1 cellular context compared by ENCODE assay signal in the genomic region with DNA sequence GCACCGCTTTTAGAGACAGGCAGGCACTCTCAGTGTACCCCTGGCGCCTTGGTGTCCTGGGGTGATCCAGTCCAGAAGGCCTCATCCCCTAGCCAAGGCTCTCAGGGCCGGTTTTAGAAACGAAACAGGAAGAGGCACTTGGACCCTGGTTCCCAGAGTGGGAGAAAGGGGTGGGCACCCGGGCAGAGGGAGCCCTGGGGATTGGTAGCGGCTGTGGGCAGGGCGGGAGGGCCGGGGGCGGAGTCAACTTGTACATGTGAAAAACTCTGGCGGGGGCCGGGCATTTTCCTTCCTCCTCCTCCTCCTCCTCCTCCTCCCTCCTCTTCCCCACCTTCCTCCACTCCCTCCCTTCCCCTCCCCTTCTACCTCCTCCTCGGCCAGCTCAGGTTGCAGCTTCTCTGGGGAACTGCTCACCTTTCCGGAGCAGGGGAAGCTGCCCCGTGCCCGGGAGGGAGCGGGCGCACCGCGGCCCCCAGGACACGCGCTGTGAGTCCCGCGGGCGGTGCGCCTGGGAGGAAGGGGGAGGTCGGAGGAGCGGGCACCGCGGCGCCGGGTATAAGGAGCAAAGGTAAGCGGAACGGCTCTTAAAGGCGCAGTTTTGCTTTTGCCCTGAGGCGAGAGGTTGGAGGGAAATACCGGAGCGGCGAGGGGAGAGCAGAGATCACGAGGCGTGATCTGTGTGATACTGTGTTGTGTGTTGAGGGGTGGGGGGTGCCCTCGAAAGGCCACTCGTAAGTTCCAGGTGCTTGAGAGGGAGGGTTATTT.
A peak's percentile ranks its signal among the peaks of the same experiment; 100 is the strongest.
TF ChIP-seq lines count a peak whose summit lies in the region.

A gene (plus strand): TSS at position 359 of the 765 bp plus-strand sequence. CDS start 18,499 bp downstream, outside the sequence.

TF ChIP-seq in HepG2, 621 proteins besides CTCF, POLR2A, EP300 and RAD21 (continued from another document and continues in another):
- TF ChIP-seq, protein P1, sequence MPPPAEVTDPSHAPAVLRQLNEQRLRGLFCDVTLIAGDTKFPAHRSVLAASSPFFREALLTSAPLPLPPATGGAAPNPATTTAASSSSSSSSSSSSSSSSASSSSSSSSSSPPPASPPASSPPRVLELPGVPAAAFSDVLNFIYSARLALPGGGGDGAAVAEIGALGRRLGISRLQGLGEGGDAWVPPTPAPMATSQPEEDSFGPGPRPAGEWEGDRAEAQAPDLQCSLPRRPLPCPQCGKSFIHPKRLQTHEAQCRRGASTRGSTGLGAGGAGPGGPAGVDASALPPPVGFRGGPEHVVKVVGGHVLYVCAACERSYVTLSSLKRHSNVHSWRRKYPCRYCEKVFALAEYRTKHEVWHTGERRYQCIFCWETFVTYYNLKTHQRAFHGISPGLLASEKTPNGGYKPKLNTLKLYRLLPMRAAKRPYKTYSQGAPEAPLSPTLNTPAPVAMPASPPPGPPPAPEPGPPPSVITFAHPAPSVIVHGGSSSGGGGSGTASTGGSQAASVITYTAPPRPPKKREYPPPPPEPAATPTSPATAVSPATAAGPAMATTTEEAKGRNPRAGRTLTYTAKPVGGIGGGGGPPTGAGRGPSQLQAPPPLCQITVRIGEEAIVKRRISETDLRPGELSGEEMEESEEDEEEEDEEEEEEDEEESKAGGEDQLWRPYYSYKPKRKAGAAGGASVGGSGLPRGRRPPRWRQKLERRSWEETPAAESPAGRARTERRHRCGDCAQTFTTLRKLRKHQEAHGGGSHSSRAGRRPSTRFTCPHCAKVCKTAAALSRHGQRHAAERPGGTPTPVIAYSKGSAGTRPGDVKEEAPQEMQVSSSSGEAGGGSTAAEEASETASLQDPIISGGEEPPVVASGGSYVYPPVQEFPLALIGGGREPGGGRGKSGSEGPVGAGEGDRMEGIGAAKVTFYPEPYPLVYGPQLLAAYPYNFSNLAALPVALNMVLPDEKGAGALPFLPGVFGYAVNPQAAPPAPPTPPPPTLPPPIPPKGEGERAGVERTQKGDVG (CRISPR knock-in tag; IDR thresholded peaks at IDR 0.05; ENCODE audit: borderline replicate concordance) = 0 out of 2 replicates have a peak, but pooled peaks have one; percentile 1
- TF ChIP-seq ZNF703 (CRISPR knock-in tag; IDR thresholded peaks at IDR 0.05; ENCODE audit: borderline replicate concordance) (no peak), ZNF878 (CRISPR knock-in tag; IDR thresholded peaks at IDR 0.05) (peak; percentile 57; the same call in 1 of the 2 replicates), RNF2 (conservative IDR thresholded peaks at IDR 0.05; ENCODE audit: low read depth) (0 out of 2 replicates have a peak, but pooled peaks have one; percentile 20), ZNF564 (CRISPR knock-in tag; IDR thresholded peaks at IDR 0.05) (no peak), HOXD1 (CRISPR knock-in tag; IDR thresholded peaks at IDR 0.05) (0 out of 2 replicates have a peak, but pooled peaks have one; percentile 52), ZMAT3 (CRISPR knock-in tag; conservative IDR thresholded peaks at IDR 0.05) (no peak), ZNF33B (CRISPR knock-in tag; IDR thresholded peaks at IDR 0.05) (peak; percentile 37; the same call in 1 of the 2 replicates), RELA (CRISPR knock-in tag; IDR thresholded peaks at IDR 0.05) (no peak), KDM5A (IDR thresholded peaks at IDR 0.05; ENCODE audit: borderline replicate concordance, low read length) (peak; percentile 54; the same call in 1 of the 2 replicates), ELF1 (CRISPR knock-in tag; IDR thresholded peaks at IDR 0.05) (peak; percentile 84), ZNF354B (CRISPR knock-in tag; IDR thresholded peaks at IDR 0.05) (no peak), TARDBP (CRISPR knock-in tag; IDR thresholded peaks at IDR 0.05) (peak; percentile 65; the same call in 1 of the 2 replicates), SOX13 (IDR thresholded peaks at IDR 0.05) (no peak), SOX13 (CRISPR knock-in tag; conservative IDR thresholded peaks at IDR 0.05 in 1 of 2, IDR thresholded peaks at IDR 0.05 in 1 of 2) (0 out of 4 replicates have a peak, but pooled peaks of 1 of the 2 experiments have one; percentile 2), ISL2 (CRISPR knock-in tag; IDR thresholded peaks at IDR 0.05) (no peak), NR2F2 (IDR thresholded peaks at IDR 0.05; ENCODE audit: borderline replicate concordance, low read depth) (no peak), PCBP1 (IDR thresholded peaks at IDR 0.05; ENCODE audit: borderline replicate concordance, low read depth, low read length) (peak; percentile 53; the same call in 1 of the 2 replicates), ZNF709 (CRISPR knock-in tag; IDR thresholded peaks at IDR 0.05) (0 out of 2 replicates have a peak, but pooled peaks have one; percentile 27), ZNF83 (CRISPR knock-in tag; IDR thresholded peaks at IDR 0.05; ENCODE audit: borderline replicate concordance) (0 out of 2 replicates have a peak, but pooled peaks have one; percentile 71), IRF2 (CRISPR knock-in tag; IDR thresholded peaks at IDR 0.05) (peak; percentile 56; the same call in 1 of the 2 replicates), ZNF670 (CRISPR knock-in tag; IDR thresholded peaks at IDR 0.05; ENCODE audit: borderline replicate concordance) (no peak), LCORL (IDR thresholded peaks at IDR 0.05) (no peak), LCORL (CRISPR knock-in tag; IDR thresholded peaks at IDR 0.05) (peak; percentile 69), YEATS4 (CRISPR knock-in tag; IDR thresholded peaks at IDR 0.05; ENCODE audit: borderline replicate concordance) (0 out of 2 replicates have a peak, but pooled peaks have one; percentile 68), KDM2A (CRISPR knock-in tag; IDR thresholded peaks at IDR 0.05; ENCODE audit: borderline replicate concordance, low read depth) (peak; percentile 68; the same call in 1 of the 2 replicates), HNRNPK (IDR thresholded peaks at IDR 0.05; ENCODE audit: low read depth, low read length, poor library complexity, severe bottlenecking) (peak; percentile 49), ZNF101 (CRISPR knock-in tag; IDR thresholded peaks at IDR 0.05; ENCODE audit: borderline replicate concordance, low read depth) (no peak), ZNF367 (CRISPR knock-in tag; IDR thresholded peaks at IDR 0.05; ENCODE audit: borderline replicate concordance) (no peak), ZNF746 (CRISPR knock-in tag; IDR thresholded peaks at IDR 0.05) (peak; percentile 39; the same call in 1 of the 2 replicates)
- TF ChIP-seq, protein P2, sequence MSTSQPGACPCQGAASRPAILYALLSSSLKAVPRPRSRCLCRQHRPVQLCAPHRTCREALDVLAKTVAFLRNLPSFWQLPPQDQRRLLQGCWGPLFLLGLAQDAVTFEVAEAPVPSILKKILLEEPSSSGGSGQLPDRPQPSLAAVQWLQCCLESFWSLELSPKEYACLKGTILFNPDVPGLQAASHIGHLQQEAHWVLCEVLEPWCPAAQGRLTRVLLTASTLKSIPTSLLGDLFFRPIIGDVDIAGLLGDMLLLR (CRISPR knock-in tag; IDR thresholded peaks at IDR 0.05) = no peak
- TF ChIP-seq, protein P3, sequence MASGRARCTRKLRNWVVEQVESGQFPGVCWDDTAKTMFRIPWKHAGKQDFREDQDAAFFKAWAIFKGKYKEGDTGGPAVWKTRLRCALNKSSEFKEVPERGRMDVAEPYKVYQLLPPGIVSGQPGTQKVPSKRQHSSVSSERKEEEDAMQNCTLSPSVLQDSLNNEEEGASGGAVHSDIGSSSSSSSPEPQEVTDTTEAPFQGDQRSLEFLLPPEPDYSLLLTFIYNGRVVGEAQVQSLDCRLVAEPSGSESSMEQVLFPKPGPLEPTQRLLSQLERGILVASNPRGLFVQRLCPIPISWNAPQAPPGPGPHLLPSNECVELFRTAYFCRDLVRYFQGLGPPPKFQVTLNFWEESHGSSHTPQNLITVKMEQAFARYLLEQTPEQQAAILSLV (CRISPR knock-in tag; IDR thresholded peaks at IDR 0.05; ENCODE audit: borderline replicate concordance) = no peak
- TF ChIP-seq, protein P4, sequence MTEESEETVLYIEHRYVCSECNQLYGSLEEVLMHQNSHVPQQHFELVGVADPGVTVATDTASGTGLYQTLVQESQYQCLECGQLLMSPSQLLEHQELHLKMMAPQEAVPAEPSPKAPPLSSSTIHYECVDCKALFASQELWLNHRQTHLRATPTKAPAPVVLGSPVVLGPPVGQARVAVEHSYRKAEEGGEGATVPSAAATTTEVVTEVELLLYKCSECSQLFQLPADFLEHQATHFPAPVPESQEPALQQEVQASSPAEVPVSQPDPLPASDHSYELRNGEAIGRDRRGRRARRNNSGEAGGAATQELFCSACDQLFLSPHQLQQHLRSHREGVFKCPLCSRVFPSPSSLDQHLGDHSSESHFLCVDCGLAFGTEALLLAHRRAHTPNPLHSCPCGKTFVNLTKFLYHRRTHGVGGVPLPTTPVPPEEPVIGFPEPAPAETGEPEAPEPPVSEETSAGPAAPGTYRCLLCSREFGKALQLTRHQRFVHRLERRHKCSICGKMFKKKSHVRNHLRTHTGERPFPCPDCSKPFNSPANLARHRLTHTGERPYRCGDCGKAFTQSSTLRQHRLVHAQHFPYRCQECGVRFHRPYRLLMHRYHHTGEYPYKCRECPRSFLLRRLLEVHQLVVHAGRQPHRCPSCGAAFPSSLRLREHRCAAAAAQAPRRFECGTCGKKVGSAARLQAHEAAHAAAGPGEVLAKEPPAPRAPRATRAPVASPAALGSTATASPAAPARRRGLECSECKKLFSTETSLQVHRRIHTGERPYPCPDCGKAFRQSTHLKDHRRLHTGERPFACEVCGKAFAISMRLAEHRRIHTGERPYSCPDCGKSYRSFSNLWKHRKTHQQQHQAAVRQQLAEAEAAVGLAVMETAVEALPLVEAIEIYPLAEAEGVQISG (CRISPR knock-in tag; IDR thresholded peaks at IDR 0.05) = 0 out of 2 replicates have a peak, but pooled peaks have one; percentile 11
- TF ChIP-seq, protein P5, sequence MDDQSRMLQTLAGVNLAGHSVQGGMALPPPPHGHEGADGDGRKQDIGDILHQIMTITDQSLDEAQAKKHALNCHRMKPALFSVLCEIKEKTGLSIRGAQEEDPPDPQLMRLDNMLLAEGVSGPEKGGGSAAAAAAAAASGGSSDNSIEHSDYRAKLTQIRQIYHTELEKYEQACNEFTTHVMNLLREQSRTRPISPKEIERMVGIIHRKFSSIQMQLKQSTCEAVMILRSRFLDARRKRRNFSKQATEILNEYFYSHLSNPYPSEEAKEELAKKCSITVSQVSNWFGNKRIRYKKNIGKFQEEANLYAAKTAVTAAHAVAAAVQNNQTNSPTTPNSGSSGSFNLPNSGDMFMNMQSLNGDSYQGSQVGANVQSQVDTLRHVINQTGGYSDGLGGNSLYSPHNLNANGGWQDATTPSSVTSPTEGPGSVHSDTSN (CRISPR knock-in tag; IDR thresholded peaks at IDR 0.05; ENCODE audit: borderline replicate concordance) = no peak
- TF ChIP-seq, protein P6, sequence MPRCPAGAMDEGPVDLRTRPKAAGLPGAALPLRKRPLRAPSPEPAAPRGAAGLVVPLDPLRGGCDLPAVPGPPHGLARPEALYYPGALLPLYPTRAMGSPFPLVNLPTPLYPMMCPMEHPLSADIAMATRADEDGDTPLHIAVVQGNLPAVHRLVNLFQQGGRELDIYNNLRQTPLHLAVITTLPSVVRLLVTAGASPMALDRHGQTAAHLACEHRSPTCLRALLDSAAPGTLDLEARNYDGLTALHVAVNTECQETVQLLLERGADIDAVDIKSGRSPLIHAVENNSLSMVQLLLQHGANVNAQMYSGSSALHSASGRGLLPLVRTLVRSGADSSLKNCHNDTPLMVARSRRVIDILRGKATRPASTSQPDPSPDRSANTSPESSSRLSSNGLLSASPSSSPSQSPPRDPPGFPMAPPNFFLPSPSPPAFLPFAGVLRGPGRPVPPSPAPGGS (CRISPR knock-in tag; IDR thresholded peaks at IDR 0.05) = no peak
- TF ChIP-seq, protein P7, sequence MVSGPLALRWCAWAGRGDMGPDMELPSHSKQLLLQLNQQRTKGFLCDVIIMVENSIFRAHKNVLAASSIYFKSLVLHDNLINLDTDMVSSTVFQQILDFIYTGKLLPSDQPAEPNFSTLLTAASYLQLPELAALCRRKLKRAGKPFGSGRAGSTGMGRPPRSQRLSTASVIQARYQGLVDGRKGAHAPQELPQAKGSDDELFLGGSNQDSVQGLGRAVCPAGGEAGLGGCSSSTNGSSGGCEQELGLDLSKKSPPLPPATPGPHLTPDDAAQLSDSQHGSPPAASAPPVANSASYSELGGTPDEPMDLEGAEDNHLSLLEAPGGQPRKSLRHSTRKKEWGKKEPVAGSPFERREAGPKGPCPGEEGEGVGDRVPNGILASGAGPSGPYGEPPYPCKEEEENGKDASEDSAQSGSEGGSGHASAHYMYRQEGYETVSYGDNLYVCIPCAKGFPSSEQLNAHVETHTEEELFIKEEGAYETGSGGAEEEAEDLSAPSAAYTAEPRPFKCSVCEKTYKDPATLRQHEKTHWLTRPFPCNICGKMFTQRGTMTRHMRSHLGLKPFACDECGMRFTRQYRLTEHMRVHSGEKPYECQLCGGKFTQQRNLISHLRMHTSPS (CRISPR knock-in tag; IDR thresholded peaks at IDR 0.05; ENCODE audit: low read depth) = peak; percentile 51; the same call in 1 of the 2 replicates
- TF ChIP-seq, protein P8, sequence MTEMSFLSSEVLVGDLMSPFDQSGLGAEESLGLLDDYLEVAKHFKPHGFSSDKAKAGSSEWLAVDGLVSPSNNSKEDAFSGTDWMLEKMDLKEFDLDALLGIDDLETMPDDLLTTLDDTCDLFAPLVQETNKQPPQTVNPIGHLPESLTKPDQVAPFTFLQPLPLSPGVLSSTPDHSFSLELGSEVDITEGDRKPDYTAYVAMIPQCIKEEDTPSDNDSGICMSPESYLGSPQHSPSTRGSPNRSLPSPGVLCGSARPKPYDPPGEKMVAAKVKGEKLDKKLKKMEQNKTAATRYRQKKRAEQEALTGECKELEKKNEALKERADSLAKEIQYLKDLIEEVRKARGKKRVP (CRISPR knock-in tag; IDR thresholded peaks at IDR 0.05) = no peak
- TF ChIP-seq, protein P9, sequence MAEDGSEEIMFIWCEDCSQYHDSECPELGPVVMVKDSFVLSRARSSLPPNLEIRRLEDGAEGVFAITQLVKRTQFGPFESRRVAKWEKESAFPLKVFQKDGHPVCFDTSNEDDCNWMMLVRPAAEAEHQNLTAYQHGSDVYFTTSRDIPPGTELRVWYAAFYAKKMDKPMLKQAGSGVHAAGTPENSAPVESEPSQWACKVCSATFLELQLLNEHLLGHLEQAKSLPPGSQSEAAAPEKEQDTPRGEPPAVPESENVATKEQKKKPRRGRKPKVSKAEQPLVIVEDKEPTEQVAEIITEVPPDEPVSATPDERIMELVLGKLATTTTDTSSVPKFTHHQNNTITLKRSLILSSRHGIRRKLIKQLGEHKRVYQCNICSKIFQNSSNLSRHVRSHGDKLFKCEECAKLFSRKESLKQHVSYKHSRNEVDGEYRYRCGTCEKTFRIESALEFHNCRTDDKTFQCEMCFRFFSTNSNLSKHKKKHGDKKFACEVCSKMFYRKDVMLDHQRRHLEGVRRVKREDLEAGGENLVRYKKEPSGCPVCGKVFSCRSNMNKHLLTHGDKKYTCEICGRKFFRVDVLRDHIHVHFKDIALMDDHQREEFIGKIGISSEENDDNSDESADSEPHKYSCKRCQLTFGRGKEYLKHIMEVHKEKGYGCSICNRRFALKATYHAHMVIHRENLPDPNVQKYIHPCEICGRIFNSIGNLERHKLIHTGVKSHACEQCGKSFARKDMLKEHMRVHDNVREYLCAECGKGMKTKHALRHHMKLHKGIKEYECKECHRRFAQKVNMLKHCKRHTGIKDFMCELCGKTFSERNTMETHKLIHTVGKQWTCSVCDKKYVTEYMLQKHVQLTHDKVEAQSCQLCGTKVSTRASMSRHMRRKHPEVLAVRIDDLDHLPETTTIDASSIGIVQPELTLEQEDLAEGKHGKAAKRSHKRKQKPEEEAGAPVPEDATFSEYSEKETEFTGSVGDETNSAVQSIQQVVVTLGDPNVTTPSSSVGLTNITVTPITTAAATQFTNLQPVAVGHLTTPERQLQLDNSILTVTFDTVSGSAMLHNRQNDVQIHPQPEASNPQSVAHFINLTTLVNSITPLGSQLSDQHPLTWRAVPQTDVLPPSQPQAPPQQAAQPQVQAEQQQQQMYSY (CRISPR knock-in tag; IDR thresholded peaks at IDR 0.05) = peak; percentile 95
